In the genomic region with DNA sequence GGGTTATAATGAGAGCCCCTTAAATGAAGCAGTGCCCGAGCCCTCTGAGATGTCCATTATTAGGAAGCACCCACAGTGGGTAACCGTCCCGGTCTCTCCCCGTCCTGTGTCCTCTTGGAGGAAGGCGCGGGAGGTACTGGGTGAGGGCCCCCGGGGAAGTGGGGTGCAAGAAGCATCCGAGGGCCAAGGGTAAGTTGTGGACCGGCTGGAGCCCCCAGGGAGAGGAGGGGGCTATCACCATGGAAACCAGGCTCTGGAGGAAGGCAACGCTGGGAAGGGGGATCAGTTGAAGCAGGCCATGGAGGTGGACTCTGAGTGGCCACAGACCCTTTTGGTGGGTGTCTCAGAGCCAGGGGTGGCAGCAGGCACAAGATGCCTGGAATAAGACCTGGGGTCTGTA, we compare ENCODE assay signal across 29 cellular contexts.
DNase-seq lines count a peak whose midpoint lies in the region; ATAC-seq, FAIRE-seq and TF ChIP-seq lines count a peak whose summit lies in the region.
"Had no signal": no experiment of that assay in that cellular context is flagged by ENCODE, and none has a peak within 500 bp of the region (broad histone marks: within the 10 kb centered on the region; RNA-seq: fewer than 3 reads in every experiment).

No MANE protein-coding gene starts in this region.

- peaks cover 10% of the 10 kb centered on the region for H3K27me3 Mint-ChIP-seq in activated naive CD4-positive, alpha-beta T cell treated with anti-CD3 and anti-CD28 coated beads for 36 hours (ENCODE audit: low read depth)

- DNase-seq in K562 (ENCODE audit: extremely low read depth in 1 of 4, low spot score in 3 of 4), result no peak
- peak; percentile 46 for DNase-seq in kidney
- peak; percentile 54 for DNase-seq in posterior vena cava (ENCODE audit: low spot score)
- DNase-seq in spleen, result peak; percentile 62
- no peak for DNase-seq in activated naive CD4-positive, alpha-beta T cell treated with anti-CD3 and anti-CD28 coated beads for 36 hours
- DNase-seq in cerebellar nuclear complex (lab: John Stamatoyannopoulos, UW), result no peak
- DNase-seq in HK-2 (ENCODE audit: unreplicated experiment), result no peak
- DNase-seq: 8988T; ACHN; BE2C; C1 segment of cervical spinal cord; CD4-positive, alpha-beta memory T cell; CD4-positive, CD25-positive, alpha-beta regulatory T cell; CD8-positive, alpha-beta memory T cell; COR-L47; DMS 273 treated with DMSO at 0.1 percent for 48 hours; DMS153; DMS53; DMS79; DND-41; EL; GDM1 had no signal

- TF ChIP-seq RAD21 in K562 (CRISPR knock-in tag; conservative IDR thresholded peaks at IDR 0.05 in 1 of 2, IDR thresholded peaks at IDR 0.05 in 1 of 2), result no peak

- no peak overlapping the region for H3K4me3 ChIP-seq in K562
- H3K4me3 ChIP-seq in kidney (ENCODE audit: low read length in 2 of 2), result no peak overlapping the region
- H3K4me3 ChIP-seq in spleen, result no peak overlapping the region
- H3K4me3 ChIP-seq: BLaER1, GM12878 had no signal

- no peak for TF ChIP-seq EP300 in K562 (IDR thresholded peaks at IDR 0.05; ENCODE audit: low read length)

- no peak overlapping the region for H3K4me3 Mint-ChIP-seq in activated naive CD4-positive, alpha-beta T cell treated with anti-CD3 and anti-CD28 coated beads for 36 hours
- H3K4me3 Mint-ChIP-seq: CD14-positive monocyte; CD4-positive, alpha-beta memory T cell; CD4-positive, CD25-positive, alpha-beta regulatory T cell; CD8-positive, alpha-beta memory T cell had no signal

- FAIRE-seq in K562 (lab: Jason Lieb, UNC) (no peak), kidney (lab: Jason Lieb, UNC) (no peak)
- FAIRE-seq: A204.1, GM12878, GM12892, GM18507 had no signal

- TF ChIP-seq POLR2A in K562 (conservative IDR thresholded peaks at IDR 0.05) (no peak), spleen (IDR thresholded peaks at IDR 0.05) (no peak)

- H3K9me3 ChIP-seq in K562 (replicated peaks; ENCODE audit: control insufficient read depth, insufficient read depth, low read depth, low read length) (no peaks in the 10 kb centered on the region), kidney (ENCODE audit: control insufficient read depth in 1 of 2, low read length in 2 of 2) (no peaks in the 10 kb centered on the region), spleen (no peaks in the 10 kb centered on the region)
- H3K9me3 ChIP-seq: BE2C, BLaER1 had no signal

- CTCF ChIA-PET in K562 (lab: Yijun Ruan, JAX; ENCODE audit: low intra/inter-chr PET ratio), result no interaction called here
- CTCF ChIA-PET in activated naive CD4-positive, alpha-beta T cell treated with anti-CD3 and anti-CD28 coated beads for 36 hours (lab: Charles Lee), result no interaction called here

- no TSS peak for BruUV-seq in K562 (replicated peaks; lab: Mats Ljungman, UMichigan)

- H3K4me1 ChIP-seq in K562 (replicated peaks in 1 of 2; ENCODE audit: control insufficient read depth in 2 of 2, insufficient read depth in 2 of 2, low read length in 2 of 2) (no peaks in the 10 kb centered on the region), kidney (ENCODE audit: control insufficient read depth in 1 of 2, insufficient read depth in 1 of 2, low read depth in 1 of 2, low read length in 2 of 2) (no peaks in the 10 kb centered on the region), spleen (no peaks in the 10 kb centered on the region)
- H3K4me1 ChIP-seq: BLaER1 had no signal

- H3K9ac ChIP-seq in K562 (ENCODE audit: insufficient read depth in 1 of 2, low read depth in 2 of 2, low read length in 2 of 2) (no peak overlapping the region), kidney (ENCODE audit: low read length in 2 of 2) (no peak overlapping the region)
- H3K9ac ChIP-seq: BLaER1 had no signal

- peaks cover 10% of the 10 kb centered on the region; the same call in 1 of the 2 replicates for H4K20me1 ChIP-seq in K562 (replicated peaks; ENCODE audit: control insufficient read depth, insufficient read depth, low read length)
- H4K20me1 ChIP-seq: BLaER1 had no signal

- H3K4me1 Mint-ChIP-seq in activated naive CD4-positive, alpha-beta T cell treated with anti-CD3 and anti-CD28 coated beads for 36 hours (ENCODE audit: low read depth), result no peaks in the 10 kb centered on the region
- H3K4me1 Mint-ChIP-seq: CD14-positive monocyte; CD4-positive, alpha-beta memory T cell; CD4-positive, CD25-positive, alpha-beta regulatory T cell; CD8-positive, alpha-beta memory T cell had no signal

- H3K9me3 Mint-ChIP-seq in activated naive CD4-positive, alpha-beta T cell treated with anti-CD3 and anti-CD28 coated beads for 36 hours, result no peaks in the 10 kb centered on the region
- H3K9me3 Mint-ChIP-seq: CD14-positive monocyte; CD4-positive, alpha-beta memory T cell; CD4-positive, CD25-positive, alpha-beta regulatory T cell; CD8-positive, alpha-beta memory T cell had no signal

- H3K36me3 ChIP-seq in K562 (ENCODE audit: control insufficient read depth, insufficient read depth, low read length) (no peaks in the 10 kb centered on the region), kidney (ENCODE audit: control insufficient read depth in 1 of 2, insufficient read depth in 2 of 2, low read length in 2 of 2) (no peaks in the 10 kb centered on the region), spleen (no peaks in the 10 kb centered on the region)
- H3K36me3 ChIP-seq: BE2C, BLaER1 had no signal

- intact Hi-C loops in K562 (cut with micrococcal nuclease) (no loop called here), kidney (cut with DNase I) (no loop called here), posterior vena cava (cut with DNase I) (no loop called here), spleen (cut with DNase I; ENCODE audit: low total_unique reads) (no loop called here)
- intact Hi-C loops in activated naive CD4-positive, alpha-beta T cell treated with anti-CD3 and anti-CD28 coated beads for 36 hours (cut with micrococcal nuclease), result no loop called here

- 0% methylated on average over 7 of the region's 10 CpGs for WGBS in K562 (ENCODE audit: insufficient coverage, low coverage, missing lambda C conversion rate)
- 67 to 87% (median 80%) methylated on average over 10 of the region's 10 CpGs for WGBS in spleen, 5 donors

- H3K4me2 ChIP-seq in K562 (ENCODE audit: insufficient read depth, low read length), result no peak overlapping the region
- H3K4me2 ChIP-seq: BLaER1 had no signal

- no peaks in the 10 kb centered on the region for H3K36me3 Mint-ChIP-seq in activated naive CD4-positive, alpha-beta T cell treated with anti-CD3 and anti-CD28 coated beads for 36 hours (ENCODE audit: low read depth)
- H3K36me3 Mint-ChIP-seq: CD14-positive monocyte; CD4-positive, alpha-beta memory T cell; CD4-positive, CD25-positive, alpha-beta regulatory T cell; CD8-positive, alpha-beta memory T cell had no signal

- H3K27me3 ChIP-seq in K562 (ENCODE audit: control insufficient read depth in 2 of 2, insufficient read depth in 2 of 2, low read length in 2 of 2) (peaks cover 15 to 28% of the 10 kb centered on the region in 2 experiments; a peak in 4 of 5 replicates), spleen (replicated peaks in 1 of 7) (peaks cover 0 to 6% (median 0%) of the 10 kb centered on the region in 7 donors)
- H3K27me3 ChIP-seq: BE2C, BLaER1 had no signal

- in situ Hi-C loops in K562 (cut with MboI), result no loop called here

- H3K79me2 ChIP-seq in K562 (ENCODE audit: control insufficient read depth, insufficient read depth, low read length), result no peaks in the 10 kb centered on the region

- H2AFZ ChIP-seq in K562 (ENCODE audit: low read depth, low read length), result no peak overlapping the region

- H3K9me1 ChIP-seq in K562 (ENCODE audit: control insufficient read depth, insufficient read depth, low read length), result no peaks in the 10 kb centered on the region

- no peak for TF ChIP-seq CTCF in K562 (IDR thresholded peaks at IDR 0.05 in 2 of 3, conservative IDR thresholded peaks at IDR 0.05 in 1 of 3; ENCODE audit: insufficient read depth in 2 of 3, low read depth in 1 of 3, low read length in 3 of 3)
- no peak for TF ChIP-seq CTCF in kidney (IDR thresholded peaks at IDR 0.05; ENCODE audit: borderline replicate concordance, extremely low read depth, insufficient read depth)
- no peak for TF ChIP-seq CTCF in spleen (IDR thresholded peaks at IDR 0.05 in 8 of 11, conservative IDR thresholded peaks at IDR 0.05 in 3 of 11)

- no peak overlapping the region for H3K27ac Mint-ChIP-seq in activated naive CD4-positive, alpha-beta T cell treated with anti-CD3 and anti-CD28 coated beads for 36 hours
- H3K27ac Mint-ChIP-seq: CD14-positive monocyte; CD4-positive, alpha-beta memory T cell; CD8-positive, alpha-beta memory T cell had no signal

- ATAC-seq in K562 (no peak), SK-N-SH treated with all-trans-retinoic acid at 6 μM for 48 hours (no peak)
- ATAC-seq: GM12878 had no signal

- POLR2A ChIA-PET in K562 (lab: Yijun Ruan, JAX), result no interaction called here

- H3K27ac ChIP-seq in K562 (ENCODE audit: extremely low read depth, low read depth, low read length) (no peak overlapping the region), kidney (ENCODE audit: low read depth in 2 of 2, low read length in 2 of 2) (no peak overlapping the region), spleen (no peak overlapping the region)
- H3K27ac ChIP-seq: BLaER1 had no signal

TF ChIP-seq in K562, 482 proteins besides CTCF, POLR2A, EP300 and RAD21:
- TF ChIP-seq CEBPG (CRISPR knock-in tag; IDR thresholded peaks at IDR 0.05) (no peak), CEBPG (tag; conservative IDR thresholded peaks at IDR 0.05 in 1 of 2, IDR thresholded peaks at IDR 0.05 in 1 of 2) (no peak), RFX1 (IDR thresholded peaks at IDR 0.05) (peak; percentile 10; the same call in 1 of the 2 replicates)

TF ChIP-seq in SK-N-SH treated with all-trans-retinoic acid at 6 μM for 48 hours, 23 proteins besides CTCF, POLR2A, EP300 and RAD21:
- no peak for TF ChIP-seq ZFP30 (CRISPR knock-in tag; IDR thresholded peaks at IDR 0.05)
- no peak for TF ChIP-seq RARB (CRISPR knock-in tag; IDR thresholded peaks at IDR 0.05)
- no peak for TF ChIP-seq CSDC2 (CRISPR knock-in tag; IDR thresholded peaks at IDR 0.05)
- TF ChIP-seq, protein P1, sequence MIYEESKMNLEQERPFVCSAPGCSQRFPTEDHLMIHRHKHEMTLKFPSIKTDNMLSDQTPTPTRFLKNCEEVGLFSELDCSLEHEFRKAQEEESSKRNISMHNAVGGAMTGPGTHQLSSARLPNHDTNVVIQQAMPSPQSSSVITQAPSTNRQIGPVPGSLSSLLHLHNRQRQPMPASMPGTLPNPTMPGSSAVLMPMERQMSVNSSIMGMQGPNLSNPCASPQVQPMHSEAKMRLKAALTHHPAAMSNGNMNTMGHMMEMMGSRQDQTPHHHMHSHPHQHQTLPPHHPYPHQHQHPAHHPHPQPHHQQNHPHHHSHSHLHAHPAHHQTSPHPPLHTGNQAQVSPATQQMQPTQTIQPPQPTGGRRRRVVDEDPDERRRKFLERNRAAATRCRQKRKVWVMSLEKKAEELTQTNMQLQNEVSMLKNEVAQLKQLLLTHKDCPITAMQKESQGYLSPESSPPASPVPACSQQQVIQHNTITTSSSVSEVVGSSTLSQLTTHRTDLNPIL (CRISPR knock-in tag; IDR thresholded peaks at IDR 0.05; ENCODE audit: low read depth), result no peak
- TF ChIP-seq BACH2 (CRISPR knock-in tag; IDR thresholded peaks at IDR 0.05; ENCODE audit: borderline replicate concordance), result no peak
- TF ChIP-seq TOX (CRISPR knock-in tag; IDR thresholded peaks at IDR 0.05; ENCODE audit: borderline replicate concordance), result no peak

Comparison
In these comparisons a context has a peak if more than half of its experiments do, and no peak if none do; other contexts are left out.
1. DNase-seq: peak in kidney (single experiment), posterior vena cava (single experiment) and spleen (single experiment); none in K562 (0 of 4), activated naive CD4-positive, alpha-beta T cell treated with anti-CD3 and anti-CD28 coated beads for 36 hours (single experiment), cerebellar nuclear complex (0 of 2) and HK-2 (single experiment).